9 cellular contexts compared by ENCODE assay signal in genomic region chr11:124759268-124760204, GRCh38. TPM values are rescaled to one million over a fixed set of nuclear protein-coding genes. Genes with fewer than 3 reads are reported as not detected.
A peak's percentile ranks its signal among the peaks of the same experiment; 100 is the strongest.
DNase-seq lines count a peak whose midpoint lies in the region; TF ChIP-seq lines count a peak whose summit lies in the region.
"Had no signal": no experiment of that assay in that cellular context is flagged by ENCODE, and none has a peak within 500 bp of the region (broad histone marks: within the 10 kb centered on the region; RNA-seq: fewer than 3 reads in every experiment).

No MANE protein-coding gene starts in this region.

- TF ChIP-seq RAD21 in liver (IDR thresholded peaks at IDR 0.05) = peak in 1 of 2 donors; percentile 9

- H3K9me3 Mint-ChIP-seq in activated naive CD4-positive, alpha-beta T cell treated with anti-CD3 and anti-CD28 coated beads, Interleukin-2, amount 10 ng/mL, durations not matched to agents 7 days and 5 days = no peaks in the 10 kb centered on the region

- H3K27me3 ChIP-seq in liver (ENCODE audit: control insufficient read depth in 4 of 4, insufficient read depth in 4 of 4, low read length in 3 of 4) (peaks cover 0 to 8% (median 5%) of the 10 kb centered on the region in 4 donors), MG63 (no peaks in the 10 kb centered on the region)

- no peak overlapping the region for H3K27ac Mint-ChIP-seq in activated naive CD4-positive, alpha-beta T cell treated with anti-CD3 and anti-CD28 coated beads, Interleukin-2, amount 10 ng/mL, durations not matched to agents 7 days and 5 days

- H3K9me3 ChIP-seq in liver (ENCODE audit: control insufficient read depth in 4 of 4, low read length in 3 of 4) (no peaks in the 10 kb centered on the region), MG63 (no peaks in the 10 kb centered on the region)

- TF ChIP-seq CTCF in coronary artery (IDR thresholded peaks at IDR 0.05) = no peak
- no peak for TF ChIP-seq CTCF in liver (IDR thresholded peaks at IDR 0.05; ENCODE audit: low read depth, low read length, missing input control)

- peaks cover 73% of the 10 kb centered on the region for H3K27me3 Mint-ChIP-seq in activated naive CD4-positive, alpha-beta T cell treated with anti-CD3 and anti-CD28 coated beads, Interleukin-2, amount 10 ng/mL, durations not matched to agents 7 days and 5 days

- CTCF ChIA-PET in activated naive CD4-positive, alpha-beta T cell treated with anti-CD3 and anti-CD28 coated beads, Interleukin-2, amount 10 ng/mL, durations not matched to agents 7 days and 5 days (lab: Charles Lee) = interaction anchor here (1.1 to 8.5 kb wide), 9 partner anchors 11 to 138 kb away, joined by 3 to 95 read pairs (median 10); partner anchors contain the start of genes ROBO4, SIAE and SPA17

- no peak overlapping the region for H3K9ac ChIP-seq in liver (ENCODE audit: low read depth in 1 of 2, low read length in 2 of 2)

- H3K4me1 ChIP-seq in liver (ENCODE audit: control insufficient read depth in 4 of 4, insufficient read depth in 4 of 4, low read length in 3 of 4) (peaks cover 18 to 39% (median 22%) of the 10 kb centered on the region in 4 donors), urinary bladder (ENCODE audit: insufficient read depth) (no peaks in the 10 kb centered on the region)

- H3K4me3 ChIP-seq in coronary artery (peak overlapping the region; percentile 92), liver (ENCODE audit: low read depth in 1 of 3, low read length in 3 of 3) (peak overlapping the region in 1 of 3 donors; percentile 60), urinary bladder (ENCODE audit: low read depth, low read length) (peak overlapping the region; percentile 33), MG63 (no peak overlapping the region)

- H3K4me1 Mint-ChIP-seq in activated naive CD4-positive, alpha-beta T cell treated with anti-CD3 and anti-CD28 coated beads, Interleukin-2, amount 10 ng/mL, durations not matched to agents 7 days and 5 days = peaks cover 43% of the 10 kb centered on the region

- H3K4me3 Mint-ChIP-seq in activated naive CD4-positive, alpha-beta T cell treated with anti-CD3 and anti-CD28 coated beads, Interleukin-2, amount 10 ng/mL, durations not matched to agents 7 days and 5 days = peak overlapping the region; percentile 43

- no peaks in the 10 kb centered on the region for H3K36me3 Mint-ChIP-seq in activated naive CD4-positive, alpha-beta T cell treated with anti-CD3 and anti-CD28 coated beads, Interleukin-2, amount 10 ng/mL, durations not matched to agents 7 days and 5 days

- H3K27ac ChIP-seq in coronary artery (peak overlapping the region; percentile 94 to 99), liver (ENCODE audit: low read depth in 1 of 2, low read length in 2 of 2) (peak overlapping the region; percentile 82 to 84), urinary bladder (ENCODE audit: low read depth) (no peak overlapping the region)
- H3K27ac ChIP-seq: SK-N-MC had no signal

- 20% methylated on average over 52 of the region's 52 CpGs for WGBS in liver
- 28% methylated on average over 52 of the region's 52 CpGs for WGBS in urinary bladder

- H3K36me3 ChIP-seq in liver (ENCODE audit: control insufficient read depth in 4 of 4, insufficient read depth in 3 of 4, low read depth in 1 of 4, low read length in 3 of 4) (no peaks in the 10 kb centered on the region), urinary bladder (ENCODE audit: insufficient read depth) (no peaks in the 10 kb centered on the region), MG63 (peaks cover 3% of the 10 kb centered on the region; the same call in 1 of the 2 replicates)

- DNase-seq in activated naive CD4-positive, alpha-beta T cell treated with anti-CD3 and anti-CD28 coated beads, Interleukin-2, amount 10 ng/mL, durations not matched to agents 7 days and 5 days = no peak
- no peak for DNase-seq in activated naive CD4-positive, alpha-beta T cell treated with anti-CD3 and anti-CD28 coated beads, Interleukin-2, amount 50 U/mL, for 16 hours
- DNase-seq in coronary artery (ENCODE audit: low spot score) (peak; percentile 75), NCI-H526 (lab: John Stamatoyannopoulos, UW) (no peak), MG63 (no peak), A172 (ENCODE audit: low spot score) (no peak)

TF ChIP-seq in liver, 16 proteins besides CTCF, POLR2A, EP300 and RAD21 (continues in another document):
- TF ChIP-seq HNF4G (IDR thresholded peaks at IDR 0.05) (no peak), MAX (IDR thresholded peaks at IDR 0.05) (peak; percentile 37), HNF4A (conservative IDR thresholded peaks at IDR 0.05) (no peak), REST (IDR thresholded peaks at IDR 0.05) (no peak), ZBTB33 (IDR thresholded peaks at IDR 0.05) (no peak), ATF3 (IDR thresholded peaks at IDR 0.05) (no peak), RXRA (IDR thresholded peaks at IDR 0.05) (no peak), YY1 (IDR thresholded peaks at IDR 0.05) (no peak), FOXA1 (IDR thresholded peaks at IDR 0.05) (no peak), FOXA2 (IDR thresholded peaks at IDR 0.05) (no peak), JUND (IDR thresholded peaks at IDR 0.05) (no peak), NR2F2 (IDR thresholded peaks at IDR 0.05) (peak; percentile 81), SP1 (IDR thresholded peaks at IDR 0.05) (peak; percentile 47), GABPA (IDR thresholded peaks at IDR 0.05 in 1 of 2, conservative IDR thresholded peaks at IDR 0.05 in 1 of 2) (no peak)

RNA-seq across cellular contexts. Expression of gene ESAM, which starts 2.6 kb away (rescaled TPM):
- total RNA-seq in liver = 1 to 10 TPM; 4.0 to 9.8 TPM
- polyA plus RNA-seq in liver = 10 to 100 TPM in 1 of 2 donors, 1 to 10 TPM in 1; 9.9 to 15.6 TPM
- total RNA-seq in urinary bladder = 13.3 TPM
- polyA plus RNA-seq in urinary bladder = 66.2 TPM
- not detected in 2 replicates for total RNA-seq in MG63 (2014; rRNA removed; shearing (Covaris generic); ENCODE audit: low replicate concordance)
- total RNA-seq in A172 (2014; rRNA removed; shearing (Covaris generic)) = 0.10 TPM in 2 replicates

RNA-seq across cellular contexts. Expression of gene VSIG2, which starts 7.5 kb away (rescaled TPM):
- total RNA-seq in liver (under 1 TPM in 1 of 2 donors, not detected in 1; 0.75 TPM), urinary bladder (27.5 TPM)
- polyA plus RNA-seq in liver (1 to 10 TPM in 1 of 2 donors, under 1 TPM in 1; 0.51 to 1.3 TPM), urinary bladder (36.4 TPM)
- not detected in 2 replicates for total RNA-seq in MG63 (2014; rRNA removed; shearing (Covaris generic); ENCODE audit: low replicate concordance)
- not detected in 2 replicates for total RNA-seq in A172 (2014; rRNA removed; shearing (Covaris generic))

RNA-seq across cellular contexts. Expression of gene NRGN, which starts 19.8 kb away (rescaled TPM):
- total RNA-seq in liver (1 to 10 TPM in 1 of 2 donors, not detected in 1; 1.7 TPM), urinary bladder (0.37 TPM)
- polyA plus RNA-seq in liver (1 to 10 TPM in 1 of 2 donors, under 1 TPM in 1; 0.51 to 1.6 TPM), urinary bladder (5.1 TPM)
- 0.23 TPM in 1 of 2 replicates, not detected in the other for total RNA-seq in MG63 (2014; rRNA removed; shearing (Covaris generic); ENCODE audit: low replicate concordance)
- total RNA-seq in A172 (2014; rRNA removed; shearing (Covaris generic)) = 0.45 and 0.46 TPM in 2 replicates

RNA-seq across cellular contexts. Expression of gene MSANTD2, which starts 40.7 kb away (rescaled TPM):
- 1 to 10 TPM; 3.0 to 7.7 TPM for total RNA-seq in liver
- polyA plus RNA-seq in liver = 1 to 10 TPM; 1.6 to 1.7 TPM
- total RNA-seq in urinary bladder = 28.8 TPM
- 8.7 TPM for polyA plus RNA-seq in urinary bladder
- total RNA-seq in MG63 (2014; rRNA removed; shearing (Covaris generic); ENCODE audit: low replicate concordance) = 8.2 and 14.8 TPM in 2 replicates
- total RNA-seq in A172 (2014; rRNA removed; shearing (Covaris generic)) = 6.7 and 9.6 TPM in 2 replicates

Comparison
In these comparisons a context has a peak if more than half of its experiments do, and no peak if none do; other contexts are left out.
1. RNA of gene VSIG2, which starts 7.5 kb away (total RNA-seq): 27.5 TPM in urinary bladder (single experiment); 0.75 TPM in liver, not detected in MG63 and not detected in A172; every median in the first group is over 10 times any median in the second.